ENCODE assay signal across 26 cellular contexts in the genomic region with DNA sequence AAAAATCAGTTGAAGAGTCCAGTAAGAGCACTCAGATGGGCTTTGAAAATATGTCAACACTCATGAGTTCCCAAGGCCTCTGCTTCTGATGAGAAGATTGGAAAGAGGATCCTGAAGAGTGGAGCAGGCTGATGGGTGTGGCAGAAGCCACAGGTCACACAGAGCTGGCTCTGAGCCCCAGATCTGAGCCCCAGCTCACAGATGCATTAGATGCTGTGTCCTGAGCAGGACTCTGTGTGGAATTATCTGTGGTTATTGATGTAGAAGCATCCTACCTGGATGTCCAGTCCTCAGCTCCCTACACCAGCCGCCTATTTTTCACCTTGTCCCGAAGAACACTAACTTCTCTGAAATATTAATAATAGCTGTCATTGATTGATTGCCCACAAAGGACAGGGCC.
"Had no signal": no experiment of that assay in that cellular context is flagged by ENCODE, and none has a peak within 500 bp of the region (broad histone marks: within the 10 kb centered on the region; RNA-seq: fewer than 3 reads in every experiment).

No MANE protein-coding gene starts in this region.

- FAIRE-seq: bronchial epithelial cell, islet of Langerhans, pancreas had no signal

- H3K9me3 ChIP-seq: neutrophil, pancreas, prostate gland, transverse colon had no signal

- H3K27me3 ChIP-seq: neutrophil, pancreas, spleen, transverse colon had no signal

- DNase-seq: activated B cell treated with CpG ODN at 0.5 μM for 24 hours; activated CD4-positive, alpha-beta T cell treated with anti-CD3 and anti-CD28 coated beads, Interleukin-2, amount 50 U/mL, for 1 hour; activated CD8-positive, alpha-beta T cell treated with anti-CD3 and anti-CD28 coated beads for 36 hours; activated gamma-delta T cell treated with Interleukin-2 at 50 U/mL for 16 hours; activated naive CD4-positive, alpha-beta T cell treated with anti-CD3 and anti-CD28 coated beads, Interleukin-2, amount 50 U/mL, for 16 hours; activated T-cell treated with anti-CD3 and anti-CD28 coated beads, Interleukin-2, amount 50 U/mL, for 4 hours; amniotic stem cell; foreskin melanocyte; mammary epithelial cell; natural killer cell; pancreas; spleen; stimulated activated naive CD4-positive, alpha-beta T cell treated with Interleukin-2 at 50 U/mL for 16 hours; T-helper 1 cell; transverse colon had no signal

- H3K4me1 Mint-ChIP-seq: activated B cell treated with CpG ODN at 0.5 μM for 24 hours; activated T-helper 17 cell treated with anti-CD3 and anti-CD28 coated beads, Interleukin-2, amount 50 U/mL, for 72 hours; central memory CD8-positive, alpha-beta T cell; endodermal cell; natural killer cell had no signal

- ATAC-seq: activated CD8-positive, alpha-beta T cell treated with anti-CD3 and anti-CD28 coated beads for 36 hours; activated T-cell treated with anti-CD3 and anti-CD28 coated beads, Interleukin-2, amount 50 U/mL, for 4 hours; activated T-helper 17 cell treated with anti-CD3 and anti-CD28 coated beads, Interleukin-2, amount 50 U/mL, for 72 hours; esophagus mucosa; natural killer cell had no signal

- H3K4me3 ChIP-seq: pancreas, prostate gland, spleen, transverse colon had no signal

- H3K36me3 Mint-ChIP-seq: natural killer cell had no signal

- H3K4me3 Mint-ChIP-seq: activated B cell treated with CpG ODN at 0.5 μM for 24 hours; activated CD8-positive, alpha-beta T cell treated with anti-CD3 and anti-CD28 coated beads for 36 hours; activated T-cell treated with anti-CD3 and anti-CD28 coated beads, Interleukin-2, amount 50 U/mL, for 4 hours; activated T-helper 17 cell treated with anti-CD3 and anti-CD28 coated beads, Interleukin-2, amount 50 U/mL, for 72 hours; central memory CD8-positive, alpha-beta T cell; dendritic cell treated with granulocyte-macrophage colony-stimulating factor and Interleukin-4, amounts not matched to agents 40 ng/mL and 50 ng/mL, for 4 days; endodermal cell; mesothelial cell of epicardium; natural killer cell; T-helper 2 cell treated with Interferon-gamma antibody and Interleukin-4, amounts not matched to agents 5 μg/mL and 100 μg/mL, for 36 hours had no signal

- H3K36me3 ChIP-seq: neutrophil, pancreas, prostate gland, spleen, transverse colon had no signal

- H3K27ac ChIP-seq: neutrophil, pancreas, prostate gland had no signal

- H3K9me3 Mint-ChIP-seq: activated T-cell treated with anti-CD3 and anti-CD28 coated beads, Interleukin-2, amount 50 U/mL, for 4 hours; activated T-helper 17 cell treated with anti-CD3 and anti-CD28 coated beads, Interleukin-2, amount 50 U/mL, for 72 hours; central memory CD8-positive, alpha-beta T cell; dendritic cell treated with granulocyte-macrophage colony-stimulating factor and Interleukin-4, amounts not matched to agents 40 ng/mL and 50 ng/mL, for 4 days; natural killer cell; T-helper 2 cell treated with Interferon-gamma antibody and Interleukin-4, amounts not matched to agents 5 μg/mL and 100 μg/mL, for 36 hours had no signal

- H3K27ac Mint-ChIP-seq: activated B cell treated with CpG ODN at 0.5 μM for 24 hours; activated CD8-positive, alpha-beta T cell treated with anti-CD3 and anti-CD28 coated beads for 36 hours; activated T-helper 17 cell treated with anti-CD3 and anti-CD28 coated beads, Interleukin-2, amount 50 U/mL, for 72 hours; dendritic cell treated with granulocyte-macrophage colony-stimulating factor and Interleukin-4, amounts not matched to agents 40 ng/mL and 50 ng/mL, for 4 days; endodermal cell; mesothelial cell of epicardium; natural killer cell; T-helper 2 cell treated with Interferon-gamma antibody and Interleukin-4, amounts not matched to agents 5 μg/mL and 100 μg/mL, for 36 hours had no signal

- H3K4me1 ChIP-seq: prostate gland, spleen had no signal
